ENCODE assay signal across 10 cellular contexts in the genomic region with DNA sequence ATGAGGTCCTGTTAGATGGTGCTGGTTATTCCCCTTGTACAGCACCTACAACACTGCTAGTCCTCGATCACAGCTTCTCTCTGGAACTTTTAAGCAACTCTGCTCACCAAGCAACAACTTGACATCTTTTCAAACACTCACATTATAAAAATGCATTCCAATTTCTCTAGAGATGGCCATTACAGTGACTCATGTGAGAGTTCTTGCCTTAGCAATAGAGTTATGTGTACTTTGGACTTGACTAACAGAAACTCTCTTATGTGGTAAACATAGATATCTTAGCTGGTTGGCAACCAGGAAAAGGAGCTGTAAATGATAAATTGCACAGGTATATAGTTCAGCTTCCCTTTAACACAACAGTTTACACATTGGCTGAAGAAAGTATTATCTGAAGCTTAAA.
DNase-seq lines count a peak whose midpoint lies in the region; ATAC-seq and TF ChIP-seq lines count a peak whose summit lies in the region.
"Had no signal": no experiment of that assay in that cellular context is flagged by ENCODE, and none has a peak within 500 bp of the region (broad histone marks: within the 10 kb centered on the region; RNA-seq: fewer than 3 reads in every experiment).

No MANE protein-coding gene starts in this region.

- no peaks in the 10 kb centered on the region for H3K36me3 ChIP-seq in muscle layer of duodenum (ENCODE audit: control insufficient read depth in 1 of 2, insufficient read depth in 2 of 2, low read length in 2 of 2)
- H3K36me3 ChIP-seq in WERI-Rb-1: peaks cover 2% of the 10 kb centered on the region; the same call in 1 of the 2 replicates
- H3K36me3 ChIP-seq: spleen had no signal

- H3K27ac ChIP-seq in muscle layer of duodenum (ENCODE audit: low read length): peak overlapping the region; percentile 67
- no peak overlapping the region for H3K27ac ChIP-seq in WERI-Rb-1
- H3K27ac ChIP-seq: coronary artery, spleen had no signal

- H3K27me3 Mint-ChIP-seq in chondrocyte (ENCODE audit: low read depth): no peaks in the 10 kb centered on the region

- peaks cover 17% of the 10 kb centered on the region for H3K9me3 Mint-ChIP-seq in chondrocyte (ENCODE audit: low read depth)

- peak overlapping the region; percentile 84 for H3K27ac Mint-ChIP-seq in chondrocyte (ENCODE audit: unreplicated experiment)

- no peak overlapping the region for H3K4me3 ChIP-seq in muscle layer of duodenum (ENCODE audit: low read depth in 1 of 2, low read length in 2 of 2)
- no peak overlapping the region for H3K4me3 ChIP-seq in WERI-Rb-1 (ENCODE audit: low read depth, low read length)
- H3K4me3 ChIP-seq: coronary artery, spleen had no signal

- ATAC-seq in HG03521 (IDR thresholded peaks at IDR 0.05; ENCODE audit: unreplicated experiment) (peak; percentile 65), GM21447 (IDR thresholded peaks at IDR 0.05; ENCODE audit: unreplicated experiment) (no peak), GM18873 (IDR thresholded peaks at IDR 0.05; ENCODE audit: low FRiP score, unreplicated experiment) (no peak)

- peaks cover 3 to 9% of the 10 kb centered on the region in 2 donors for H3K9me3 ChIP-seq in muscle layer of duodenum (ENCODE audit: control insufficient read depth in 1 of 2, low read length in 2 of 2)
- H3K9me3 ChIP-seq in WERI-Rb-1 (ENCODE audit: severe bottlenecking): peaks cover 13% of the 10 kb centered on the region

- H3K27me3 ChIP-seq in muscle layer of duodenum (ENCODE audit: low read depth, low read length): no peaks in the 10 kb centered on the region
- H3K27me3 ChIP-seq in WERI-Rb-1 (ENCODE audit: insufficient read depth, low read depth, severe bottlenecking): no peaks in the 10 kb centered on the region
- H3K27me3 ChIP-seq: spleen had no signal

- DNase-seq in Daoy (ENCODE audit: low read depth) (peak; percentile 49), chondrocyte (ENCODE audit: low spot score) (no peak), WERI-Rb-1 (no peak), NCI-H774 (lab: John Stamatoyannopoulos, UW) (no peak)
- DNase-seq: spleen had no signal

- H3K4me3 Mint-ChIP-seq in chondrocyte (ENCODE audit: unreplicated experiment): no peak overlapping the region

- H3K36me3 Mint-ChIP-seq in chondrocyte (ENCODE audit: low read depth): peaks cover 11% of the 10 kb centered on the region

- H3K4me1 ChIP-seq in muscle layer of duodenum (ENCODE audit: control insufficient read depth in 1 of 2, insufficient read depth in 2 of 2, low read length in 2 of 2): peaks cover 0 to 7% of the 10 kb centered on the region in 2 donors
- H3K4me1 ChIP-seq: spleen had no signal

- H3K4me1 Mint-ChIP-seq in chondrocyte (ENCODE audit: low read depth): peaks cover 29% of the 10 kb centered on the region

- TF ChIP-seq CTCF in chondrocyte (IDR thresholded peaks at IDR 0.05) (no peak), WERI-Rb-1 (IDR thresholded peaks at IDR 0.05; ENCODE audit: low read depth, low read length) (no peak)
